1 cellular context compared by ENCODE assay signal in the genomic region with DNA sequence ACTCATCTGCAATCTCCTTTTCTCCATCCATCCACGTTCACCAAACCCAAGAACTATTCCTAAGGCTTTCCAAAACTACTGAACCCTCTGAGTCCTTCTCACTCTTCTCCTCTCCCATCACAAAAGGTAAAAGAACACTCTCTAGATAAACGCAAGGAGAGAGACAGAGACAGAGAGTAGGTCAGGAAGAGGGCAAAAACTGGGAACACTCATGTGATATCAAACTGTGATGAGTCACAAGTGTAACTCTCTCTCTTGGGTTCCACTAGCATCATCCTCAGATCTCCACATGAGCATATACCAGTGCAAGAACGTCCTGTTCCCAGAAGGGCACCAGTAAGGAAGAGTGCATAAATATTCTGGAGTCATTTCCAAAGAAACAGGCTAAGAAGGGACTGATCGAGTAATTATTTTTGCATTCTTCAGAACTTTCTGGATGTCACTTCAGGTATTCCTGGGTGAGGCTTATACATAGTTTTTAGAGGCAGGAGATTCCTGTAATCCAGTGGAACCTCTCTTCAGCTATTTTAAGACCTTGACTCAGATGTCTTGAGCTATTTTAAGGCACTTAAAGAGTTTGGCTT.
TF ChIP-seq lines count a peak whose summit lies in the region.

No MANE protein-coding gene starts in this region.

TF ChIP-seq in K562, 482 proteins besides CTCF, POLR2A, EP300 and RAD21 (continued from another document and continues in another):
- TF ChIP-seq ZNF318 (IDR thresholded peaks at IDR 0.05; ENCODE audit: borderline replicate concordance in 1 of 2, low read depth in 1 of 2): no peak
- TF ChIP-seq MTF1 (CRISPR knock-in tag; IDR thresholded peaks at IDR 0.05; ENCODE audit: borderline replicate concordance): no peak
- TF ChIP-seq IRF9 (tag; IDR thresholded peaks at IDR 0.05): no peak
- no peak for TF ChIP-seq MTA1 (IDR thresholded peaks at IDR 0.05; ENCODE audit: borderline replicate concordance)
- no peak for TF ChIP-seq FOXK1 (CRISPR knock-in tag; IDR thresholded peaks at IDR 0.05; ENCODE audit: borderline replicate concordance)
- TF ChIP-seq OTX1 (CRISPR knock-in tag; IDR thresholded peaks at IDR 0.05): no peak
- no peak; a peak in 1 of 4 replicates for TF ChIP-seq ARNT (IDR thresholded peaks at IDR 0.05)
- no peak for TF ChIP-seq ZNF740 (CRISPR knock-in tag; IDR thresholded peaks at IDR 0.05)
- TF ChIP-seq ZNF740 (tag; IDR thresholded peaks at IDR 0.05): no peak
- no peak for TF ChIP-seq CBFA2T3 (IDR thresholded peaks at IDR 0.05)
- TF ChIP-seq TAF1 (IDR thresholded peaks at IDR 0.05; ENCODE audit: control insufficient read depth, extremely low read depth, insufficient read depth, low read length, severe bottlenecking): no peak
- no peak for TF ChIP-seq TCFL5 (CRISPR knock-in tag; conservative IDR thresholded peaks at IDR 0.05)
- no peak for TF ChIP-seq PHB2 (IDR thresholded peaks at IDR 0.05; ENCODE audit: low read depth)
- TF ChIP-seq HDGF (IDR thresholded peaks at IDR 0.05): no peak
- TF ChIP-seq, protein P1, sequence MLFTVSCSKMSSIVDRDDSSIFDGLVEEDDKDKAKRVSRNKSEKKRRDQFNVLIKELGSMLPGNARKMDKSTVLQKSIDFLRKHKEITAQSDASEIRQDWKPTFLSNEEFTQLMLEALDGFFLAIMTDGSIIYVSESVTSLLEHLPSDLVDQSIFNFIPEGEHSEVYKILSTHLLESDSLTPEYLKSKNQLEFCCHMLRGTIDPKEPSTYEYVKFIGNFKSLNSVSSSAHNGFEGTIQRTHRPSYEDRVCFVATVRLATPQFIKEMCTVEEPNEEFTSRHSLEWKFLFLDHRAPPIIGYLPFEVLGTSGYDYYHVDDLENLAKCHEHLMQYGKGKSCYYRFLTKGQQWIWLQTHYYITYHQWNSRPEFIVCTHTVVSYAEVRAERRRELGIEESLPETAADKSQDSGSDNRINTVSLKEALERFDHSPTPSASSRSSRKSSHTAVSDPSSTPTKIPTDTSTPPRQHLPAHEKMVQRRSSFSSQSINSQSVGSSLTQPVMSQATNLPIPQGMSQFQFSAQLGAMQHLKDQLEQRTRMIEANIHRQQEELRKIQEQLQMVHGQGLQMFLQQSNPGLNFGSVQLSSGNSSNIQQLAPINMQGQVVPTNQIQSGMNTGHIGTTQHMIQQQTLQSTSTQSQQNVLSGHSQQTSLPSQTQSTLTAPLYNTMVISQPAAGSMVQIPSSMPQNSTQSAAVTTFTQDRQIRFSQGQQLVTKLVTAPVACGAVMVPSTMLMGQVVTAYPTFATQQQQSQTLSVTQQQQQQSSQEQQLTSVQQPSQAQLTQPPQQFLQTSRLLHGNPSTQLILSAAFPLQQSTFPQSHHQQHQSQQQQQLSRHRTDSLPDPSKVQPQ (CRISPR knock-in tag; IDR thresholded peaks at IDR 0.05; ENCODE audit: borderline replicate concordance): no peak
- TF ChIP-seq, protein P2, sequence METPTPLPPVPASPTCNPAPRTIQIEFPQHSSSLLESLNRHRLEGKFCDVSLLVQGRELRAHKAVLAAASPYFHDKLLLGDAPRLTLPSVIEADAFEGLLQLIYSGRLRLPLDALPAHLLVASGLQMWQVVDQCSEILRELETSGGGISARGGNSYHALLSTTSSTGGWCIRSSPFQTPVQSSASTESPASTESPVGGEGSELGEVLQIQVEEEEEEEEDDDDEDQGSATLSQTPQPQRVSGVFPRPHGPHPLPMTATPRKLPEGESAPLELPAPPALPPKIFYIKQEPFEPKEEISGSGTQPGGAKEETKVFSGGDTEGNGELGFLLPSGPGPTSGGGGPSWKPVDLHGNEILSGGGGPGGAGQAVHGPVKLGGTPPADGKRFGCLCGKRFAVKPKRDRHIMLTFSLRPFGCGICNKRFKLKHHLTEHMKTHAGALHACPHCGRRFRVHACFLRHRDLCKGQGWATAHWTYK (CRISPR knock-in tag; IDR thresholded peaks at IDR 0.05): no peak
- TF ChIP-seq HMG20A (CRISPR knock-in tag; conservative IDR thresholded peaks at IDR 0.05): no peak
- no peak for TF ChIP-seq HNRNPK (IDR thresholded peaks at IDR 0.05; ENCODE audit: low read depth, low read length, poor library complexity, severe bottlenecking)
- no peak for TF ChIP-seq FOXM1 (IDR thresholded peaks at IDR 0.05; ENCODE audit: low read depth)
- TF ChIP-seq FOXM1 (CRISPR knock-in tag; IDR thresholded peaks at IDR 0.05; ENCODE audit: low read depth): no peak
- peak; percentile 79; the same call in 1 of the 2 replicates for TF ChIP-seq JUN (IDR thresholded peaks at IDR 0.05; ENCODE audit: borderline replicate concordance, low read depth, low read length)
- TF ChIP-seq JUN (CRISPR knock-in tag; IDR thresholded peaks at IDR 0.05; ENCODE audit: borderline replicate concordance): no peak
- no peak for TF ChIP-seq TAF9B (IDR thresholded peaks at IDR 0.05; ENCODE audit: partially characterized antibody)
- no peak for TF ChIP-seq ZNF282 (CRISPR knock-in tag; IDR thresholded peaks at IDR 0.05)
- TF ChIP-seq ETV1 (tag; conservative IDR thresholded peaks at IDR 0.05; ENCODE audit: low read depth): 0 out of 2 replicates have a peak, but pooled peaks have one; percentile 32
- no peak for TF ChIP-seq ZC3H11A (IDR thresholded peaks at IDR 0.05; ENCODE audit: low read depth, low read length)
- no peak for TF ChIP-seq CCAR2 (IDR thresholded peaks at IDR 0.05; ENCODE audit: low read depth, low read length)
- TF ChIP-seq GTF2F1 (IDR thresholded peaks at IDR 0.05; ENCODE audit: low read depth, low read length): no peak
- TF ChIP-seq RCOR1 (IDR thresholded peaks at IDR 0.05; ENCODE audit: borderline replicate concordance in 1 of 2, low read depth in 2 of 2, low read length in 2 of 2): peak in 1 of 2 experiments; percentile 62; a peak in 1 of 4 replicates
- TF ChIP-seq, protein P3, sequence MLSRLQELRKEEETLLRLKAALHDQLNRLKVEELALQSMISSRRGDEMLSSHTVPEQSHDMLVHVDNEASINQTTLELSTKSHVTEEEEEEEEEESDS (CRISPR knock-in tag; IDR thresholded peaks at IDR 0.05): no peak
- TF ChIP-seq ZNF507 (tag; conservative IDR thresholded peaks at IDR 0.05): no peak
- no peak for TF ChIP-seq RBM14 (IDR thresholded peaks at IDR 0.05; ENCODE audit: borderline replicate concordance, insufficient read depth, low read depth, low read length)
- no peak for TF ChIP-seq SMAD2 (IDR thresholded peaks at IDR 0.05; ENCODE audit: low read depth, low read length)
- TF ChIP-seq, protein P4, sequence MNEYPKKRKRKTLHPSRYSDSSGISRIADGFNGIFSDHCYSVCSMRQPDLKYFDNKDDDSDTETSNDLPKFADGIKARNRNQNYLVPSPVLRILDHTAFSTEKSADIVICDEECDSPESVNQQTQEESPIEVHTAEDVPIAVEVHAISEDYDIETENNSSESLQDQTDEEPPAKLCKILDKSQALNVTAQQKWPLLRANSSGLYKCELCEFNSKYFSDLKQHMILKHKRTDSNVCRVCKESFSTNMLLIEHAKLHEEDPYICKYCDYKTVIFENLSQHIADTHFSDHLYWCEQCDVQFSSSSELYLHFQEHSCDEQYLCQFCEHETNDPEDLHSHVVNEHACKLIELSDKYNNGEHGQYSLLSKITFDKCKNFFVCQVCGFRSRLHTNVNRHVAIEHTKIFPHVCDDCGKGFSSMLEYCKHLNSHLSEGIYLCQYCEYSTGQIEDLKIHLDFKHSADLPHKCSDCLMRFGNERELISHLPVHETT (CRISPR knock-in tag; conservative IDR thresholded peaks at IDR 0.05 in 1 of 2, IDR thresholded peaks at IDR 0.05 in 1 of 2): no peak
- TF ChIP-seq PML (IDR thresholded peaks at IDR 0.05; ENCODE audit: low read length): no peak
- no peak for TF ChIP-seq BRD4 (IDR thresholded peaks at IDR 0.05)
- no peak for TF ChIP-seq RUNX1 (IDR thresholded peaks at IDR 0.05; ENCODE audit: low read depth)
- TF ChIP-seq, protein P5, sequence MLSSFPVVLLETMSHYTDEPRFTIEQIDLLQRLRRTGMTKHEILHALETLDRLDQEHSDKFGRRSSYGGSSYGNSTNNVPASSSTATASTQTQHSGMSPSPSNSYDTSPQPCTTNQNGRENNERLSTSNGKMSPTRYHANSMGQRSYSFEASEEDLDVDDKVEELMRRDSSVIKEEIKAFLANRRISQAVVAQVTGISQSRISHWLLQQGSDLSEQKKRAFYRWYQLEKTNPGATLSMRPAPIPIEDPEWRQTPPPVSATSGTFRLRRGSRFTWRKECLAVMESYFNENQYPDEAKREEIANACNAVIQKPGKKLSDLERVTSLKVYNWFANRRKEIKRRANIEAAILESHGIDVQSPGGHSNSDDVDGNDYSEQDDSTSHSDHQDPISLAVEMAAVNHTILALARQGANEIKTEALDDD (IDR thresholded peaks at IDR 0.05): no peak
- no peak for TF ChIP-seq PHF21A (IDR thresholded peaks at IDR 0.05; ENCODE audit: borderline replicate concordance, low read depth)
- TF ChIP-seq MAX (CRISPR knock-in tag; IDR thresholded peaks at IDR 0.05): no peak
- no peak for TF ChIP-seq NR1H2 (CRISPR knock-in tag; IDR thresholded peaks at IDR 0.05)
- no peak for TF ChIP-seq HEY1 (CRISPR knock-in tag; IDR thresholded peaks at IDR 0.05; ENCODE audit: borderline replicate concordance)
- TF ChIP-seq ZEB2 (IDR thresholded peaks at IDR 0.05): peak; percentile 55; the same call in 1 of the 2 replicates
- TF ChIP-seq MYBL2 (IDR thresholded peaks at IDR 0.05; ENCODE audit: low read depth): no peak
- TF ChIP-seq MYBL2 (CRISPR knock-in tag; IDR thresholded peaks at IDR 0.05; ENCODE audit: borderline replicate concordance): no peak
- peak; percentile 63 for TF ChIP-seq ARID1B (IDR thresholded peaks at IDR 0.05)
- no peak for TF ChIP-seq RFX1 (IDR thresholded peaks at IDR 0.05)
- no peak for TF ChIP-seq ZFX (CRISPR knock-in tag; IDR thresholded peaks at IDR 0.05)
- TF ChIP-seq ZNF324 (CRISPR knock-in tag; IDR thresholded peaks at IDR 0.05): no peak
- TF ChIP-seq CBX8 (IDR thresholded peaks at IDR 0.05; ENCODE audit: borderline replicate concordance, extremely low read depth, low read depth, low read length, poor library complexity, severe bottlenecking): no peak
- no peak for TF ChIP-seq SRF (CRISPR knock-in tag; IDR thresholded peaks at IDR 0.05)
- peak; percentile 45 for TF ChIP-seq NFE2 (IDR thresholded peaks at IDR 0.05; ENCODE audit: low read depth)
